15 cellular contexts compared by ENCODE assay signal in the genomic region with DNA sequence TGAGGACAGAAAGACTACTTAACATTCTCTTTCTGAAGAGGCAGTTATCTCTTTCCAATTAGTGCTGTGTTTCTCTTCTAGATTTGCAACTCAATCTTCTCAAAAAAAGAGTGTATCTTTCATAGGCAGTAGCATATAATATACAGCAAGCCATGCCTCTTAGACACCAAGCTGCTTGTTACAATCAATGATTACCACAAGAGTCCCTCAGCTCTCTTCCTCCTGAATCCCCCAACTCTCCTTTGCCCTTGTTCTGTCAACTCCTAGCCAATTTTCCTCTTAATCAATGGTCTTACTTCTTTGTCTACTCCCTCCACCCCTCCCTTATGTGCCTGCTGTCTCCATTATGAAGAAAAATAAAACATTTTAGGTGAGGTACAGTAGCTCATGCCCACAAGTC.
DNase-seq lines count a peak whose midpoint lies in the region; ATAC-seq and TF ChIP-seq lines count a peak whose summit lies in the region.
"Had no signal": no experiment of that assay in that cellular context is flagged by ENCODE, and none has a peak within 500 bp of the region (broad histone marks: within the 10 kb centered on the region; RNA-seq: fewer than 3 reads in every experiment).

No MANE protein-coding gene starts in this region.

- TF ChIP-seq CTCF in astrocyte of the cerebellum (IDR thresholded peaks at IDR 0.05; ENCODE audit: low read depth, low read length, missing control alignments), result no peak

- H3K4me3 ChIP-seq in HUES6 (ENCODE audit: low read depth, low read length) (peak overlapping the region; percentile 94; the same call in 1 of the 2 replicates), astrocyte of the cerebellum (ENCODE audit: low read depth, low read length) (peak overlapping the region; percentile 85), iPS-15b (ENCODE audit: low read depth, low read length) (peak overlapping the region; percentile 88), skeletal muscle cell (ENCODE audit: low read depth, low read length) (peak overlapping the region; percentile 79)

- peaks cover 17% of the 10 kb centered on the region for H3K4me1 ChIP-seq in HUES6 (ENCODE audit: control insufficient read depth, insufficient read depth, low read length)
- peaks cover 7% of the 10 kb centered on the region for H3K4me1 ChIP-seq in iPS-15b (ENCODE audit: control insufficient read depth, insufficient read depth, low read length)
- H3K4me1 ChIP-seq: Peyer's patch had no signal

- ATAC-seq in HG03025 (IDR thresholded peaks at IDR 0.05; ENCODE audit: low FRiP score, unreplicated experiment), result no peak
- ATAC-seq: naive thymus-derived CD8-positive, alpha-beta T cell had no signal

- H3K27ac ChIP-seq in HUES6 (ENCODE audit: low read depth, low read length), result no peak overlapping the region

- peaks cover 23% of the 10 kb centered on the region for H3K27me3 ChIP-seq in HUES6 (ENCODE audit: control insufficient read depth, insufficient read depth, low read length)
- peaks cover 17% of the 10 kb centered on the region for H3K27me3 ChIP-seq in iPS-15b (ENCODE audit: control insufficient read depth, insufficient read depth, low read length)
- H3K27me3 ChIP-seq: Peyer's patch had no signal

- H3K9ac ChIP-seq in HUES6 (ENCODE audit: low read length), result no peak overlapping the region
- H3K9ac ChIP-seq in iPS-15b (ENCODE audit: low read depth, low read length), result no peak overlapping the region

- DNase-seq in astrocyte of the cerebellum (ENCODE audit: low read depth) (no peak), skeletal muscle cell (ENCODE audit: low read depth) (no peak), NCI-H1930 (lab: John Stamatoyannopoulos, UW) (no peak), NCI-H226 (no peak)
- no peak for DNase-seq in activated CD4-positive, alpha-beta T cell treated with anti-CD3 and anti-CD28 coated beads, Interleukin-2, amount 50 U/mL, for 1 hour
- DNase-seq: activated CD4-positive, alpha-beta T cell treated with anti-CD3 and anti-CD28 coated beads, Interleukin-2, amount 50 U/mL, for 4 hours; activated gamma-delta T cell; central memory CD4-positive, alpha-beta T cell; MV-4-11; naive thymus-derived CD8-positive, alpha-beta T cell; NCI-H345; Peyer's patch had no signal

- in situ Hi-C loops in astrocyte of the cerebellum (cut with HindIII; ENCODE audit: low sequenced_read_pairs), result no loop called here

- H3K9me3 ChIP-seq in HUES6 (ENCODE audit: control insufficient read depth, insufficient read depth, low read depth, low read length), result peaks cover 12% of the 10 kb centered on the region
- no peaks in the 10 kb centered on the region for H3K9me3 ChIP-seq in iPS-15b (ENCODE audit: control insufficient read depth, insufficient read depth, low read length)
- H3K9me3 ChIP-seq: Peyer's patch had no signal

- H3K36me3 ChIP-seq in HUES6 (ENCODE audit: control insufficient read depth, insufficient read depth, low read length) (no peaks in the 10 kb centered on the region), iPS-15b (ENCODE audit: control insufficient read depth, insufficient read depth, low read length) (no peaks in the 10 kb centered on the region)
- H3K36me3 ChIP-seq: Peyer's patch had no signal
